1 cellular context compared by ENCODE assay signal in genomic region chr14:77324289-77324688, GRCh38.
TF ChIP-seq lines count a peak whose summit lies in the region.

No MANE protein-coding gene starts in this region.

TF ChIP-seq in GM23338, 12 proteins besides CTCF, POLR2A, EP300 and RAD21 (continued from another document):
- TF ChIP-seq ZNF462 (CRISPR knock-in tag; IDR thresholded peaks at IDR 0.05) (no peak), EZH2 (IDR thresholded peaks at IDR 0.05; ENCODE audit: low read depth, unreplicated experiment) (no peak), ZNF331 (CRISPR knock-in tag; IDR thresholded peaks at IDR 0.05; ENCODE audit: low read depth) (no peak), ETS1 (IDR thresholded peaks at IDR 0.05) (no peak), NANOG (IDR thresholded peaks at IDR 0.05; ENCODE audit: borderline replicate concordance) (no peak), REST (IDR thresholded peaks at IDR 0.05; ENCODE audit: unreplicated experiment) (no peak)
